Comparison of ENCODE assay signal across 26 cellular contexts in genomic region chr13:111965466-111966214, GRCh38.
"Had no signal": no experiment of that assay in that cellular context is flagged by ENCODE, and none has a peak within 500 bp of the region (broad histone marks: within the 10 kb centered on the region; RNA-seq: fewer than 3 reads in every experiment).

No MANE protein-coding gene starts in this region.

- ATAC-seq: activated naive CD4-positive, alpha-beta T cell treated with anti-CD3 and anti-CD28 coated beads, Interleukin-2, amount 50 U/mL, for 72 hours; activated naive CD8-positive, alpha-beta T cell treated with anti-CD3 and anti-CD28 coated beads, Interleukin-2, amount 50 U/mL, for 24 hours; activated T-cell treated with anti-CD3 and anti-CD28 coated beads, Interleukin-2, amount 50 U/mL, for 72 hours; body of pancreas had no signal

- H3K27me3 ChIP-seq: body of pancreas, colonic mucosa had no signal

- H3K36me3 Mint-ChIP-seq: activated naive CD4-positive, alpha-beta T cell treated with anti-CD3 and anti-CD28 coated beads, Interleukin-2, amount 10 ng/mL, durations not matched to agents 7 days and 5 days; activated naive CD4-positive, alpha-beta T cell treated with anti-CD3 and anti-CD28 coated beads, Interleukin-2, amount 50 U/mL, for 72 hours had no signal

- H3K4me1 Mint-ChIP-seq: activated CD4-positive, alpha-beta memory T cell treated with anti-CD3 and anti-CD28 coated beads, Interleukin-2, amount 10 ng/mL, durations not matched to agents 7 days and 5 days; activated CD4-positive, alpha-beta T cell treated with anti-CD3 and anti-CD28 coated beads, Interleukin-2, amount 10 ng/mL, durations not matched to agents 7 days and 5 days; activated naive CD4-positive, alpha-beta T cell treated with anti-CD3 and anti-CD28 coated beads, Interleukin-2, amount 10 ng/mL, durations not matched to agents 7 days and 5 days; activated naive CD8-positive, alpha-beta T cell treated with anti-CD3 and anti-CD28 coated beads, Interleukin-2, amount 50 U/mL, for 24 hours had no signal

- H3K27ac ChIP-seq: adrenal gland, body of pancreas, colonic mucosa, epithelial cell of prostate, esophagus squamous epithelium had no signal

- H3K27ac Mint-ChIP-seq: activated CD4-positive, alpha-beta memory T cell treated with anti-CD3 and anti-CD28 coated beads, Interleukin-2, amount 10 ng/mL, durations not matched to agents 7 days and 5 days; activated CD4-positive, alpha-beta T cell treated with anti-CD3 and anti-CD28 coated beads, Interleukin-2, amount 10 ng/mL, durations not matched to agents 7 days and 5 days; activated naive CD4-positive, alpha-beta T cell treated with anti-CD3 and anti-CD28 coated beads, Interleukin-2, amount 10 ng/mL, durations not matched to agents 7 days and 5 days; activated naive CD4-positive, alpha-beta T cell treated with anti-CD3 and anti-CD28 coated beads, Interleukin-2, amount 50 U/mL, for 72 hours; activated naive CD8-positive, alpha-beta T cell treated with anti-CD3 and anti-CD28 coated beads, Interleukin-2, amount 50 U/mL, for 24 hours; activated T-cell treated with anti-CD3 and anti-CD28 coated beads, Interleukin-2, amount 50 U/mL, for 24 hours; activated T-cell treated with anti-CD3 and anti-CD28 coated beads, Interleukin-2, amount 50 U/mL, for 72 hours had no signal

- DNase-seq: activated CD4-positive, alpha-beta memory T cell treated with anti-CD3 and anti-CD28 coated beads, Interleukin-2, amount 10 ng/mL, durations not matched to agents 7 days and 5 days; activated CD4-positive, alpha-beta T cell treated with anti-CD3 and anti-CD28 coated beads for 1 hour; activated CD4-positive, alpha-beta T cell treated with anti-CD3 and anti-CD28 coated beads for 4 hours; activated CD4-positive, alpha-beta T cell treated with anti-CD3 and anti-CD28 coated beads, Interleukin-2, amount 10 ng/mL, durations not matched to agents 7 days and 5 days; activated CD4-positive, alpha-beta T cell treated with anti-CD3 and anti-CD28 coated beads, Interleukin-2, amount 50 U/mL, for 4 hours; activated CD8-positive, alpha-beta memory T cell treated with anti-CD3 and anti-CD28 coated beads, Interleukin-2, amount 50 U/mL, for 48 hours; activated gamma-delta T cell; activated naive CD4-positive, alpha-beta T cell; activated naive CD4-positive, alpha-beta T cell treated with anti-CD3 and anti-CD28 coated beads, Interleukin-2, amount 10 ng/mL, durations not matched to agents 7 days and 5 days; activated naive CD8-positive, alpha-beta T cell treated with anti-CD3 and anti-CD28 coated beads, Interleukin-2, amount 50 U/mL, for 24 hours; activated T-cell treated with anti-CD3 and anti-CD28 coated beads for 4 hours; activated T-cell treated with anti-CD3 and anti-CD28 coated beads, Interleukin-2, amount 50 U/mL, for 24 hours; activated T-cell treated with anti-CD3 and anti-CD28 coated beads, Interleukin-2, amount 50 U/mL, for 72 hours; adrenal gland; amygdala; aorta; body of pancreas; central memory CD4-positive, alpha-beta T cell; cerebellar nuclear complex; colonic mucosa; effector CD8-positive, alpha-beta T cell; esophagus squamous epithelium; foreskin melanocyte; T-helper 2 cell had no signal

- H3K9me3 ChIP-seq: adrenal gland, body of pancreas, colonic mucosa, esophagus squamous epithelium had no signal

- H3K4me3 Mint-ChIP-seq: activated CD4-positive, alpha-beta memory T cell treated with anti-CD3 and anti-CD28 coated beads, Interleukin-2, amount 10 ng/mL, durations not matched to agents 7 days and 5 days; activated CD4-positive, alpha-beta T cell treated with anti-CD3 and anti-CD28 coated beads, Interleukin-2, amount 10 ng/mL, durations not matched to agents 7 days and 5 days; activated naive CD4-positive, alpha-beta T cell treated with anti-CD3 and anti-CD28 coated beads, Interleukin-2, amount 10 ng/mL, durations not matched to agents 7 days and 5 days; activated naive CD8-positive, alpha-beta T cell treated with anti-CD3 and anti-CD28 coated beads, Interleukin-2, amount 50 U/mL, for 24 hours; activated T-cell treated with anti-CD3 and anti-CD28 coated beads, Interleukin-2, amount 50 U/mL, for 24 hours; activated T-cell treated with anti-CD3 and anti-CD28 coated beads, Interleukin-2, amount 50 U/mL, for 72 hours had no signal

- H3K9me3 Mint-ChIP-seq: activated CD4-positive, alpha-beta memory T cell treated with anti-CD3 and anti-CD28 coated beads, Interleukin-2, amount 10 ng/mL, durations not matched to agents 7 days and 5 days; activated CD4-positive, alpha-beta T cell treated with anti-CD3 and anti-CD28 coated beads, Interleukin-2, amount 10 ng/mL, durations not matched to agents 7 days and 5 days; activated naive CD4-positive, alpha-beta T cell treated with anti-CD3 and anti-CD28 coated beads, Interleukin-2, amount 10 ng/mL, durations not matched to agents 7 days and 5 days; activated naive CD4-positive, alpha-beta T cell treated with anti-CD3 and anti-CD28 coated beads, Interleukin-2, amount 50 U/mL, for 72 hours; activated naive CD8-positive, alpha-beta T cell treated with anti-CD3 and anti-CD28 coated beads, Interleukin-2, amount 50 U/mL, for 24 hours; activated T-cell treated with anti-CD3 and anti-CD28 coated beads, Interleukin-2, amount 50 U/mL, for 24 hours; activated T-cell treated with anti-CD3 and anti-CD28 coated beads, Interleukin-2, amount 50 U/mL, for 72 hours had no signal

- H3K4me1 ChIP-seq: adrenal gland, body of pancreas, colonic mucosa, esophagus squamous epithelium had no signal

- H3K36me3 ChIP-seq: adrenal gland, colonic mucosa, esophagus squamous epithelium had no signal

- H3K4me3 ChIP-seq: adrenal gland, body of pancreas, colonic mucosa, esophagus squamous epithelium had no signal

- H3K27me3 Mint-ChIP-seq: activated CD4-positive, alpha-beta memory T cell treated with anti-CD3 and anti-CD28 coated beads, Interleukin-2, amount 10 ng/mL, durations not matched to agents 7 days and 5 days; activated CD4-positive, alpha-beta T cell treated with anti-CD3 and anti-CD28 coated beads, Interleukin-2, amount 10 ng/mL, durations not matched to agents 7 days and 5 days had no signal
